22 cellular contexts compared by ENCODE assay signal in genomic region chr10:34744590-34744989, GRCh38.
DNase-seq lines count a peak whose midpoint lies in the region; ATAC-seq and TF ChIP-seq lines count a peak whose summit lies in the region.
"Had no signal": no experiment of that assay in that cellular context is flagged by ENCODE, and none has a peak within 500 bp of the region (broad histone marks: within the 10 kb centered on the region; RNA-seq: fewer than 3 reads in every experiment).

No MANE protein-coding gene starts in this region.

- no peaks in the 10 kb centered on the region for H3K9me3 ChIP-seq in mammary epithelial cell (replicated peaks; ENCODE audit: insufficient read depth, low read length)
- no peaks in the 10 kb centered on the region for H3K9me3 ChIP-seq in stomach smooth muscle (ENCODE audit: control insufficient read depth in 2 of 2, low read length in 2 of 2)
- H3K9me3 ChIP-seq: HAP-1 had no signal

- peaks cover 49% of the 10 kb centered on the region for H3K4me1 Mint-ChIP-seq in mesothelial cell of epicardium
- H3K4me1 Mint-ChIP-seq: CD8-positive, alpha-beta memory T cell had no signal

- no peaks in the 10 kb centered on the region for H3K36me3 ChIP-seq in mammary epithelial cell (ENCODE audit: insufficient read depth, low read length)
- H3K36me3 ChIP-seq in stomach smooth muscle (ENCODE audit: control insufficient read depth in 2 of 2, insufficient read depth in 2 of 2, low read length in 2 of 2): no peaks in the 10 kb centered on the region
- H3K36me3 ChIP-seq: HAP-1 had no signal

- no peak overlapping the region for H3K4me3 Mint-ChIP-seq in mesothelial cell of epicardium
- H3K4me3 Mint-ChIP-seq: CD8-positive, alpha-beta memory T cell; GM23338 had no signal

- intact Hi-C loops in mammary epithelial cell (cut with micrococcal nuclease): no loop called here

- H4K20me1 ChIP-seq in mammary epithelial cell (ENCODE audit: insufficient read depth, low read length): no peaks in the 10 kb centered on the region

- in situ Hi-C loops in mammary epithelial cell (cut with MboI; ENCODE audit: low sequenced_read_pairs in 2 of 2): no loop called here

- BruUV-seq in mammary epithelial cell (replicated peaks; lab: Mats Ljungman, UMichigan): no TSS peak

- H3K9ac ChIP-seq in mammary epithelial cell (ENCODE audit: insufficient read depth, low read length) (no peak overlapping the region), stomach smooth muscle (ENCODE audit: low read length in 2 of 2) (peak overlapping the region; percentile 43 to 60)
- H3K9ac ChIP-seq: KMS-11 had no signal

- H3K27me3 Mint-ChIP-seq in mesothelial cell of epicardium (ENCODE audit: low read depth): no peaks in the 10 kb centered on the region

- DNase-seq in RWPE1 (ENCODE audit: low spot score): no peak
- no peak for DNase-seq in mammary epithelial cell
- no peak for DNase-seq in mesothelial cell of epicardium (ENCODE audit: low spot score in 2 of 2, unreplicated experiment in 2 of 2)
- DNase-seq in UCSD-AML1 (lab: John Stamatoyannopoulos, UW; ENCODE audit: unreplicated experiment): no peak
- no peak for DNase-seq in activated CD4-positive, alpha-beta T cell treated with anti-CD3 and anti-CD28 coated beads for 4 hours
- DNase-seq: Calu3; CD8-positive, alpha-beta memory T cell; DMS153; NCI-H146; NCI-H2029; NCI-H226; NCI-H524; NCI-H774; NK-92 treated with Interleukin-12 subunit alpha and Interleukin-12 subunit beta, amount 100 ng/mL, for 24 hours had no signal

- POLR2A ChIA-PET in RWPE1 (lab: Yijun Ruan, JAX; ENCODE audit: low non-redundant PET): interaction anchor here (0.6 kb wide), 1 partner anchor 43 kb away, joined by 6 read pairs; no protein-coding TSS in a partner anchor

- dilution Hi-C loops in mammary epithelial cell (cut with HindIII; ENCODE audit: low sequenced_read_pairs): no loop called here

- no peak overlapping the region for H3K4me3 ChIP-seq in mammary epithelial cell (replicated peaks in 1 of 3; ENCODE audit: insufficient read depth in 1 of 3, low read depth in 2 of 3, low read length in 3 of 3)
- H3K4me3 ChIP-seq in stomach smooth muscle (ENCODE audit: low read length in 2 of 2): peak overlapping the region; percentile 3 to 15
- H3K4me3 ChIP-seq: GM23338, HAP-1 had no signal

- no peak overlapping the region for H2AFZ ChIP-seq in mammary epithelial cell (ENCODE audit: low read depth, low read length)
- H2AFZ ChIP-seq: GM23338 had no signal

- peak overlapping the region; percentile 56 for H3K4me2 ChIP-seq in mammary epithelial cell (ENCODE audit: insufficient read depth, low read depth, low read length)
- H3K4me2 ChIP-seq: GM23338, KMS-11 had no signal

- 67% methylated on average over 3 of the region's 3 CpGs for WGBS in mammary epithelial cell (ENCODE audit: low coverage, missing lambda C conversion rate)

- peak overlapping the region; percentile 30 for H3K27ac Mint-ChIP-seq in mesothelial cell of epicardium
- H3K27ac Mint-ChIP-seq: CD8-positive, alpha-beta memory T cell; GM23338 had no signal

- CTCF ChIA-PET in RWPE1 (lab: Yijun Ruan, JAX) (no interaction called here), mammary epithelial cell (lab: Charles Lee; ENCODE audit: low non-redundant PET) (no interaction called here)

- H3K27me3 ChIP-seq in mammary epithelial cell (ENCODE audit: insufficient read depth, low read length): no peaks in the 10 kb centered on the region
- no peaks in the 10 kb centered on the region for H3K27me3 ChIP-seq in stomach smooth muscle (ENCODE audit: control insufficient read depth in 1 of 2, insufficient read depth in 2 of 2, low read length in 2 of 2)

- TF ChIP-seq CTCF in RWPE1 (conservative IDR thresholded peaks at IDR 0.05; ENCODE audit: low read depth) (no peak), mammary epithelial cell (conservative IDR thresholded peaks at IDR 0.05 in 1 of 2, IDR thresholded peaks at IDR 0.05 in 1 of 2; ENCODE audit: extremely low read depth in 1 of 2, insufficient read depth in 1 of 2, low read depth in 1 of 2, low read length in 2 of 2) (no peak), mesothelial cell of epicardium (IDR thresholded peaks at IDR 0.05; ENCODE audit: unreplicated experiment) (no peak)

- H3K4me1 ChIP-seq in mammary epithelial cell (ENCODE audit: insufficient read depth, low read length) (peaks cover 61% of the 10 kb centered on the region), stomach smooth muscle (ENCODE audit: control insufficient read depth, insufficient read depth, low read length) (peaks cover 41% of the 10 kb centered on the region)

- no peaks in the 10 kb centered on the region for H3K36me3 Mint-ChIP-seq in mesothelial cell of epicardium
- H3K36me3 Mint-ChIP-seq: CD8-positive, alpha-beta memory T cell had no signal

- peak overlapping the region; percentile 91 for H3K27ac ChIP-seq in RWPE1
- H3K27ac ChIP-seq in mammary epithelial cell (ENCODE audit: insufficient read depth, low read depth, low read length): peak overlapping the region; percentile 66
- peak overlapping the region; percentile 82 for H3K27ac ChIP-seq in stomach smooth muscle (ENCODE audit: low read length)
- H3K27ac ChIP-seq: C4-2B, KMS-11 had no signal

- no peaks in the 10 kb centered on the region for H3K9me3 Mint-ChIP-seq in mesothelial cell of epicardium
- H3K9me3 Mint-ChIP-seq: GM23338 had no signal

- no peak for ATAC-seq in GM19452 (IDR thresholded peaks at IDR 0.05; ENCODE audit: unreplicated experiment)
- no peak for ATAC-seq in GM19397 (IDR thresholded peaks at IDR 0.05; ENCODE audit: unreplicated experiment)
- ATAC-seq: GM23338, Panc1 had no signal

- H3K79me2 ChIP-seq in mammary epithelial cell (ENCODE audit: insufficient read depth, low read length): peaks cover 78% of the 10 kb centered on the region

Comparison
In these comparisons a context has a peak if more than half of its experiments do, and no peak if none do; other contexts are left out.
1. H3K4me3 ChIP-seq: peak in stomach smooth muscle (2 of 2); none in mammary epithelial cell (0 of 3).
2. Peak in every context shown above with its lines, with median percentiles within 50 percentile points of each other: H3K27ac ChIP-seq.